ENCODE assay signal across 8 cellular contexts in the genomic region with DNA sequence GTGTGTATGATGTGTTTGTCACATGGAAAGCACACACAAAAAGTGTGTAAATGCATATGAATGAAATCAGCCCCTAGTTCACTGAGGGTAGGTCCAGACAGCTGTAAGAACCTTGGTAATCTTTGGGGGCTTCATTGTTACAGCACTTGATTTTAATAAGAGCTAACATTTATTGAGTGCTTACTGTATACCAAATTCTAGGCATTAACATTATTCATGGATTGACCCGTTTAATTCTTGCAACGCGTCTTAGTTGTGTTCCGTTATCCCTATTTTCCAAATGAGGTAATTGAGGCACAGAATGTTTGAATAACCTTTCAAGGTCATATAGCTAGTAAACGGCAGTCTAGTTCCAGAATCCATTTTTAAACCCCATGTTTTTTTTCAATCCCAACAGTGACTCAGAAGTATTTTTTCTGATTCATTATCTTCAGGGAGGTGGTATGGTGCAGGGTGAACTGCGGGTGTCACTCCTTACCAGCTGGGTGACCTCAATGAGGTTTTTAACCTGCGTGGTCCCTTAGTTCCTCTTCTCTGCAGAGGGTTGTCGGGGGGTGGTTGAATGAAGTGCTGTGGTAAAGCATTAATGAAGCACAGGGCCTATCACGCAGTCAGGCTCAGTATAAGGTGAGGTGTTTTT. TPM values are rescaled to one million over a fixed set of nuclear protein-coding genes. Genes with fewer than 3 reads are reported as not detected.
DNase-seq lines count a peak whose midpoint lies in the region; ATAC-seq and TF ChIP-seq lines count a peak whose summit lies in the region.

No MANE protein-coding gene starts in this region.

- no peaks in the 10 kb centered on the region for H3K9me3 ChIP-seq in left ventricle myocardium inferior (replicated peaks)

- no peak overlapping the region for H3K27ac ChIP-seq in left ventricle myocardium inferior (replicated peaks)

- peaks cover 91% of the 10 kb centered on the region for H3K4me1 Mint-ChIP-seq in activated T-cell treated with anti-CD3 and anti-CD28 coated beads, Interleukin-2, amount 50 U/mL, for 24 hours (ENCODE audit: low read depth)
- peaks cover 59 to 80% (median 79%) of the 10 kb centered on the region in 3 donors for H3K4me1 Mint-ChIP-seq in naive B cell

- H3K4me3 Mint-ChIP-seq in activated T-cell treated with anti-CD3 and anti-CD28 coated beads, Interleukin-2, amount 50 U/mL, for 24 hours, result peak overlapping the region; percentile 19
- H3K4me3 Mint-ChIP-seq in naive B cell, result peak overlapping the region in 5 of 8 donors; percentile 4 to 78 (median 25)

- peaks cover 76% of the 10 kb centered on the region for H3K36me3 Mint-ChIP-seq in activated T-cell treated with anti-CD3 and anti-CD28 coated beads, Interleukin-2, amount 50 U/mL, for 24 hours (ENCODE audit: low read depth)
- H3K36me3 Mint-ChIP-seq in naive B cell, result peaks cover 0 to 4% of the 10 kb centered on the region in 2 donors

- H3K27me3 Mint-ChIP-seq in activated T-cell treated with anti-CD3 and anti-CD28 coated beads, Interleukin-2, amount 50 U/mL, for 24 hours, result no peaks in the 10 kb centered on the region
- no peaks in the 10 kb centered on the region for H3K27me3 Mint-ChIP-seq in naive B cell

- no peaks in the 10 kb centered on the region for H3K27me3 ChIP-seq in left ventricle myocardium inferior (ENCODE audit: low read depth)

- no peaks in the 10 kb centered on the region for H3K36me3 ChIP-seq in left ventricle myocardium inferior

- TF ChIP-seq CTCF in GM12873 (IDR thresholded peaks at IDR 0.05; ENCODE audit: insufficient read depth, low read depth, low read length, missing control alignments) (peak; percentile 2), NB4 (IDR thresholded peaks at IDR 0.05; ENCODE audit: low read depth, low read length) (no peak), left ventricle myocardium inferior (IDR thresholded peaks at IDR 0.05; ENCODE audit: borderline replicate concordance) (no peak)

- no peak for TF ChIP-seq POLR2A in NB4 (IDR thresholded peaks at IDR 0.05; ENCODE audit: extremely low read depth, insufficient read length)

- ATAC-seq in naive B cell (ENCODE audit: low read depth in 2 of 2) (peak; percentile 100), GM18909 (IDR thresholded peaks at IDR 0.05; ENCODE audit: poor library complexity, unreplicated experiment) (no peak), left ventricle myocardium superior (no peak)

- DNase-seq in NB4 (ENCODE audit: low read depth) (peak; percentile 83), naive B cell (peak; percentile 53), left ventricle myocardium inferior (no peak), left ventricle myocardium superior (no peak), 8988T (no peak)
- DNase-seq in activated T-cell treated with anti-CD3 and anti-CD28 coated beads, Interleukin-2, amount 50 U/mL, for 24 hours, result no peak

- peaks cover 32% of the 10 kb centered on the region for H3K4me1 ChIP-seq in left ventricle myocardium inferior

- no peaks in the 10 kb centered on the region for H3K9me3 Mint-ChIP-seq in activated T-cell treated with anti-CD3 and anti-CD28 coated beads, Interleukin-2, amount 50 U/mL, for 24 hours
- no peaks in the 10 kb centered on the region for H3K9me3 Mint-ChIP-seq in naive B cell

- intact Hi-C loops in left ventricle myocardium inferior (cut with micrococcal nuclease), result no loop called here
- intact Hi-C loops in left ventricle myocardium superior (cut with micrococcal nuclease), result no loop called here

- peak overlapping the region; percentile 86 for H3K27ac Mint-ChIP-seq in activated T-cell treated with anti-CD3 and anti-CD28 coated beads, Interleukin-2, amount 50 U/mL, for 24 hours
- peak overlapping the region in 4 of 6 donors; percentile 4 to 80 (median 74) for H3K27ac Mint-ChIP-seq in naive B cell

- no peak overlapping the region for H3K4me3 ChIP-seq in NB4 (ENCODE audit: low read depth, low read length)
- no peak overlapping the region for H3K4me3 ChIP-seq in left ventricle myocardium inferior

RNA-seq across cellular contexts. Expression of a gene that starts 14.2 kb away (rescaled TPM):
- polyA plus RNA-seq in naive B cell (ENCODE audit: low read depth in 6 of 6), result 10 to 100 TPM; 24.4 to 64.4 (median 58.6) TPM
- total RNA-seq in left ventricle myocardium inferior (8.1 TPM), left ventricle myocardium superior (9.1 TPM)

RNA-seq across cellular contexts. Expression of a gene that starts 46.3 kb away (rescaled TPM):
- 100 to 1,000 TPM in 5 of 6 donors, 10 to 100 TPM in 1; 87.2 to 215 (median 166) TPM for polyA plus RNA-seq in naive B cell (ENCODE audit: low read depth in 6 of 6)
- total RNA-seq in left ventricle myocardium inferior (165 TPM), left ventricle myocardium superior (157 TPM)

Comparison
In these comparisons a context has a peak if more than half of its experiments do, and no peak if none do; other contexts are left out.
1. DNase-seq: peak in NB4 (single experiment) and naive B cell (single experiment); none in activated T-cell treated with anti-CD3 and anti-CD28 coated beads, Interleukin-2, amount 50 U/mL, for 24 hours (single experiment), left ventricle myocardium inferior (single experiment), left ventricle myocardium superior (single experiment) and 8988T (single experiment).
2. ATAC-seq: peak in naive B cell (2 of 2); none in GM18909 (single experiment) and left ventricle myocardium superior (single experiment).